In genomic region chr17:38418693-38419507, GRCh38 we compare ENCODE assay signal across 8 cellular contexts. TPM values are rescaled to one million over a fixed set of nuclear protein-coding genes. Genes with fewer than 3 reads are reported as not detected.
DNase-seq lines count a peak whose midpoint lies in the region; ATAC-seq and TF ChIP-seq lines count a peak whose summit lies in the region.

No MANE protein-coding gene starts in this region.

- peaks cover 9% of the 10 kb centered on the region for H3K4me1 Mint-ChIP-seq in activated T-cell treated with anti-CD3 and anti-CD28 coated beads, Interleukin-2, amount 50 U/mL, for 24 hours (ENCODE audit: low read depth)

- H3K4me3 ChIP-seq in SJCRH30: peak overlapping the region; percentile 47
- H3K4me3 ChIP-seq in iPS-15b (ENCODE audit: low read depth, low read length): peak overlapping the region; percentile 72
- peak overlapping the region; percentile 45 for H3K4me3 ChIP-seq in suprapubic skin

- no peak for DNase-seq in activated T-cell treated with anti-CD3 and anti-CD28 coated beads, Interleukin-2, amount 50 U/mL, for 24 hours
- no peak for DNase-seq in activated T-cell treated with anti-CD3 and anti-CD28 coated beads, Interleukin-2, amount 50 U/mL, for 1 hour
- DNase-seq in SJCRH30: no peak
- no peak for DNase-seq in suprapubic skin (ENCODE audit: low spot score in 2 of 2)
- DNase-seq in middle frontal gyrus (ENCODE audit: extremely low spot score, low spot score): no peak

- no peaks in the 10 kb centered on the region for H3K9me3 ChIP-seq in SJCRH30 (replicated peaks)
- no peaks in the 10 kb centered on the region for H3K9me3 ChIP-seq in iPS-15b (ENCODE audit: control insufficient read depth, insufficient read depth, low read length)
- no peaks in the 10 kb centered on the region for H3K9me3 ChIP-seq in suprapubic skin

- H3K4me1 ChIP-seq in SJCRH30 (peaks cover 29% of the 10 kb centered on the region), iPS-15b (ENCODE audit: control insufficient read depth, insufficient read depth, low read length) (peaks cover 16% of the 10 kb centered on the region), suprapubic skin (peaks cover 25% of the 10 kb centered on the region)

- peak overlapping the region; percentile 62 for H3K4me3 Mint-ChIP-seq in activated T-cell treated with anti-CD3 and anti-CD28 coated beads, Interleukin-2, amount 50 U/mL, for 24 hours

- ATAC-seq in GM18520 (IDR thresholded peaks at IDR 0.05; ENCODE audit: unreplicated experiment) (no peak), GM21526 (IDR thresholded peaks at IDR 0.05; ENCODE audit: low FRiP score, unreplicated experiment) (no peak)

- H3K9me3 Mint-ChIP-seq in activated T-cell treated with anti-CD3 and anti-CD28 coated beads, Interleukin-2, amount 50 U/mL, for 24 hours: no peaks in the 10 kb centered on the region

- no peak for TF ChIP-seq POLR2A in suprapubic skin (IDR thresholded peaks at IDR 0.05)

- H3K36me3 ChIP-seq in SJCRH30 (no peaks in the 10 kb centered on the region), iPS-15b (ENCODE audit: control insufficient read depth, insufficient read depth, low read length) (no peaks in the 10 kb centered on the region), suprapubic skin (no peaks in the 10 kb centered on the region)

- H3K27me3 ChIP-seq in SJCRH30 (peaks cover 13% of the 10 kb centered on the region), iPS-15b (ENCODE audit: control insufficient read depth, insufficient read depth, low read length) (peaks cover 17% of the 10 kb centered on the region), suprapubic skin (peaks cover 35% of the 10 kb centered on the region)

- no peak for TF ChIP-seq CTCF in suprapubic skin (IDR thresholded peaks at IDR 0.05)

- WGBS in suprapubic skin: 8% methylated on average over 13 of the region's 78 CpGs

- TF ChIP-seq EP300 in suprapubic skin (IDR thresholded peaks at IDR 0.05): no peak

- H3K27me3 Mint-ChIP-seq in activated T-cell treated with anti-CD3 and anti-CD28 coated beads, Interleukin-2, amount 50 U/mL, for 24 hours: peaks cover 72% of the 10 kb centered on the region

- H3K9ac ChIP-seq in iPS-15b (ENCODE audit: low read depth, low read length): no peak overlapping the region

- H3K27ac ChIP-seq in SJCRH30: no peak overlapping the region
- H3K27ac ChIP-seq in suprapubic skin: no peak overlapping the region

- H3K27ac Mint-ChIP-seq in activated T-cell treated with anti-CD3 and anti-CD28 coated beads, Interleukin-2, amount 50 U/mL, for 24 hours: no peak overlapping the region

- H3K36me3 Mint-ChIP-seq in activated T-cell treated with anti-CD3 and anti-CD28 coated beads, Interleukin-2, amount 50 U/mL, for 24 hours (ENCODE audit: low read depth): no peaks in the 10 kb centered on the region

RNA-seq across cellular contexts. Expression of gene ARHGAP23, which starts 9.4 kb away (rescaled TPM):
- total RNA-seq in SJCRH30 (2014; rRNA removed; shearing (Covaris generic)): 35.7 and 37.9 TPM in 2 replicates
- 100 to 1,000 TPM in 3 of 4 donors, 10 to 100 TPM in 1; 94.8 to 149 (median 121) TPM for total RNA-seq in suprapubic skin
